Comparison of ENCODE assay signal across 8 cellular contexts in the genomic region with DNA sequence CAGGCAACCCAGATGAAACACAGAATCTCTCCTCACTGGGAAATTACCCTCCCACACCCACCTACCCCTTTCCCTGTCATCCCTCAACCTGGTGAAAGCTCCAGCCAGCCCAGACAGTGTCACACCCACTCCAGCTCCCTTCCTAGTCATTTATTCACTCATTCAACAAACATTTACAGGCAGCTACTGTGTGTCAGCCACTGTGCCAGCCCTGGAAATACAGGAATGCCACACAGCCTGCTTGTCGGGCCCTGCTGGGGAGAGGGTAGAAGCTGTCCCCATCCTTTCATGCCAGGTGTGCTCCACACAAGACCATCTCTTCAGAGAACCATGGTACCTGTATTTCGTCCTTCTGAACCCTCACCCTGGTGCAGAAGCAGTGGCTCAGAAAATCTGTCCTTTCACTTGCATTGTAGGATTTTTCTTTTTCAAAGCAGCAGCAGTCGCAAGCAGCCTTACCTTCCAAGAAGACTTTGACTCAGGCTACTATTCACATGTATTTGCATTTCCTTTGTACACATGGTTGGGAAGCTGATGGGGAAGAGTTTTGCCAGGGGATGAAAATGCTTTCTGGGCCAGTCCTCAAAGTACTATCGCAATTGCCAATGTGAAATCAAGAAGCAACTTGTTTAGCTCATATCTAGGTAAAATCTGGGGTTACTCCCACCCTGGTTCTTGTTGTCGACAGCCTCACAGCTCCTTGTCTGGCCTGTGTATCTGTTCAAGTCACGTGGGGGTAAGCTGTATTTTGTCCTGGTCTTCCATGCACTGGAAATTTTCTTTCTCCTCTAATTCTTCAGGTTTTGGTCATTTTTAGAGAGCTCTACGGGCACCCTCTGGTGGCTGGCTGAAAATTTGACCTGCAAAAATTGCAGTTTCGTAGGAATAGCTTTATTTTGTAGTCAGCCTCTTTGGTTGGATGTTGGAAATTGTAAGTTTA.
DNase-seq lines count a peak whose midpoint lies in the region; ATAC-seq, FAIRE-seq and TF ChIP-seq lines count a peak whose summit lies in the region.

No MANE protein-coding gene starts in this region.

- no peaks in the 10 kb centered on the region for H3K36me3 Mint-ChIP-seq in chondrocyte (ENCODE audit: low read depth)

- H3K9ac ChIP-seq in PC-3 (ENCODE audit: low read length) = no peak overlapping the region

- peak overlapping the region; percentile 29 for H3K4me2 ChIP-seq in PC-3 (ENCODE audit: low read length)

- TF ChIP-seq CTCF in PC-3 (conservative IDR thresholded peaks at IDR 0.05; ENCODE audit: low read depth, low read length) (peak; percentile 89), chondrocyte (IDR thresholded peaks at IDR 0.05) (peak; percentile 90), transverse colon (IDR thresholded peaks at IDR 0.05) (peak; percentile 40 to 53 (median 52))

- ATAC-seq in PC-3 = peak; percentile 88

- in situ Hi-C loops in transverse colon (cut with MboI; ENCODE audit: low pct_ligation_motif_present in 1 of 4, low pct_unique_long_range_greater_than_20kb in 1 of 4, low sequenced_read_pairs in 3 of 4) = loop anchor here in 2 of 4 donors (10.0 to 25.0 kb wide), 2 partner anchors 254 to 261 kb away; no protein-coding TSS in a partner anchor

- TF ChIP-seq POLR2A in transverse colon (IDR thresholded peaks at IDR 0.05) = no peak

- no peak overlapping the region for H3K4me3 Mint-ChIP-seq in chondrocyte (ENCODE audit: unreplicated experiment)

- H3K4me1 Mint-ChIP-seq in chondrocyte (ENCODE audit: low read depth) = peaks cover 3% of the 10 kb centered on the region

- H3K9me3 ChIP-seq in PC-3 (ENCODE audit: low read length) (no peaks in the 10 kb centered on the region), transverse colon (no peaks in the 10 kb centered on the region)

- FAIRE-seq in GM18507 (lab: Jason Lieb, UNC) = peak; percentile 67

- H3K36me3 ChIP-seq in PC-3 (ENCODE audit: low read depth, low read length) = no peaks in the 10 kb centered on the region
- H3K36me3 ChIP-seq in transverse colon = no peaks in the 10 kb centered on the region

- H2AFZ ChIP-seq in PC-3 (ENCODE audit: low read length) = no peak overlapping the region

- POLR2A ChIA-PET in PC-3 (lab: Charles Lee; ENCODE audit: unreplicated experiment) = no interaction called here

- no peaks in the 10 kb centered on the region for H3K9me3 Mint-ChIP-seq in chondrocyte (ENCODE audit: low read depth)

- TF ChIP-seq EP300 in transverse colon (IDR thresholded peaks at IDR 0.05; ENCODE audit: low read depth) = no peak

- intact Hi-C loops in PC-3 (cut with micrococcal nuclease) = loop anchor here (1.0 to 10.0 kb wide), 5 partner anchors 130 to 1522 kb away; no protein-coding TSS in a partner anchor
- intact Hi-C loops in transverse colon (cut with DNase I; ENCODE audit: low total_unique reads) = loop anchor here (10.0 kb wide), 1 partner anchor 254 kb away; no protein-coding TSS in a partner anchor

- H3K4me3 ChIP-seq in PC-3 (ENCODE audit: low read length) (no peak overlapping the region), transverse colon (no peak overlapping the region)

- peaks cover 5% of the 10 kb centered on the region for H3K27me3 Mint-ChIP-seq in chondrocyte (ENCODE audit: low read depth)

- no peak overlapping the region for H3K27ac Mint-ChIP-seq in chondrocyte (ENCODE audit: unreplicated experiment)

- H3K27ac ChIP-seq in PC-3 (ENCODE audit: low read length) (no peak overlapping the region), transverse colon (no peak overlapping the region)

- CTCF ChIA-PET in PC-3 (lab: Charles Lee) = interaction anchor here (0.6 to 2.7 kb wide), 20 partner anchors 9 to 305 kb away, joined by 3 to 33 read pairs (median 4); no protein-coding TSS in a partner anchor

- H3K27me3 ChIP-seq in PC-3 (ENCODE audit: low read length) = no peaks in the 10 kb centered on the region
- no peaks in the 10 kb centered on the region for H3K27me3 ChIP-seq in transverse colon

- H3K79me2 ChIP-seq in PC-3 (ENCODE audit: low read length) = no peaks in the 10 kb centered on the region

- WGBS in transverse colon (ENCODE audit: low coverage in 1 of 2), 2 donors = 40 to 50% methylated on average over 7 to 8 of the region's 8 CpGs

- no peaks in the 10 kb centered on the region for H3F3A ChIP-seq in PC-3 (ENCODE audit: low read length, unreplicated experiment)

- H4K20me1 ChIP-seq in PC-3 (ENCODE audit: low read length) = no peaks in the 10 kb centered on the region

- H3K4me1 ChIP-seq in PC-3 (ENCODE audit: insufficient read depth, low read length) = peaks cover 17% of the 10 kb centered on the region
- H3K4me1 ChIP-seq in transverse colon = peaks cover 0 to 19% (median 8%) of the 10 kb centered on the region in 4 donors

- BruUV-seq in PC-3 (replicated peaks; lab: Mats Ljungman, UMichigan) = no TSS peak

- peak; percentile 64 for DNase-seq in Ammon's horn (ENCODE audit: low spot score)
- DNase-seq in GM18507 (ENCODE audit: extremely low spot score, insufficient read length, low read depth) = no peak
- DNase-seq in PC-3 = peak; percentile 79
- DNase-seq in chondrocyte (ENCODE audit: low spot score) = no peak
- DNase-seq in left kidney (ENCODE audit: low read depth, low spot score) = peak; percentile 72
- peak; percentile 24 for DNase-seq in transverse colon
- DNase-seq in NCI-H187 (lab: John Stamatoyannopoulos, UW) = no peak
- no peak for DNase-seq in NCI-H1930 (lab: John Stamatoyannopoulos, UW)

- H3K9me2 ChIP-seq in PC-3 (replicated peaks; ENCODE audit: low read length) = no peaks in the 10 kb centered on the region

Comparison
In these comparisons a context has a peak if more than half of its experiments do, and no peak if none do; other contexts are left out.
1. DNase-seq: peak in Ammon's horn (single experiment), PC-3 (single experiment), left kidney (single experiment) and transverse colon (single experiment); none in GM18507 (single experiment), chondrocyte (single experiment), NCI-H187 (0 of 2) and NCI-H1930 (0 of 2).
2. Peak in every context shown above with its lines, with median percentiles within 50 percentile points of each other: CTCF ChIP-seq.